In genomic region chr1:39230261-39231190, GRCh38 we compare ENCODE assay signal across 1 cellular context.
TF ChIP-seq lines count a peak whose summit lies in the region.

No MANE protein-coding gene starts in this region.

TF ChIP-seq in GM12878, 131 proteins besides CTCF, POLR2A, EP300 and RAD21 (continued from another document):
- TF ChIP-seq MEF2B (IDR thresholded peaks at IDR 0.05; ENCODE audit: partially characterized antibody, poor library complexity, severe bottlenecking) (peak; percentile 22), SUZ12 (IDR thresholded peaks at IDR 0.05; ENCODE audit: unreplicated experiment) (no peak), ATF3 (IDR thresholded peaks at IDR 0.05; ENCODE audit: borderline replicate concordance, extremely low read depth, low read depth, low read length) (peak; percentile 34; the same call in 1 of the 2 replicates), RAD51 (IDR thresholded peaks at IDR 0.05) (peak; percentile 88), STAT3 (IDR thresholded peaks at IDR 0.05; ENCODE audit: low read depth, low read length) (no peak), SKIL (IDR thresholded peaks at IDR 0.05; ENCODE audit: low read depth, poor library complexity, severe bottlenecking) (peak; percentile 16), USF2 (IDR thresholded peaks at IDR 0.05; ENCODE audit: borderline replicate concordance, low read depth, low read length) (peak; percentile 41; the same call in 1 of the 2 replicates)
TF ChIP-seq in GM12878: peak in this region for 10.
